In the genomic region with DNA sequence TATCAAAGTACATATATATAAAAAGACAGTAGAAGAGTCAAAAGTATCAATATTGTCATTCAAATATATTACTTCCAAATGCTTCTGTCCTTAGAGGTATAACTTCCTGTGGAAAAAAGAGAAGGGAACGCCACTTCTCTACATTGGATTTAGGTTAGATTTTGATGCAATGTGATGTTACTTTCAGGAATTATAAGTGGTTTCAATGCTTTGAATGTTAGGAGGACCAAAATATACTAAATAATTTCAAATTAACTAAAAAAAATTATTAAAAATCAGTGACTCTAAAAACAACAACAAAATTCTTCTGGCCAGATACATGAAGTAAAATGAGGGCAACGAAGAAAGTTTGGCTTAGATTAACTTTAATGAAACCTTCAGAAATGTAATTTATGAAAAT, we compare ENCODE assay signal across 1 cellular context.
TF ChIP-seq lines count a peak whose summit lies in the region.

No MANE protein-coding gene starts in this region.

TF ChIP-seq in K562, 482 proteins besides CTCF, POLR2A, EP300 and RAD21 (continued from another document):
- TF ChIP-seq, protein P1, sequence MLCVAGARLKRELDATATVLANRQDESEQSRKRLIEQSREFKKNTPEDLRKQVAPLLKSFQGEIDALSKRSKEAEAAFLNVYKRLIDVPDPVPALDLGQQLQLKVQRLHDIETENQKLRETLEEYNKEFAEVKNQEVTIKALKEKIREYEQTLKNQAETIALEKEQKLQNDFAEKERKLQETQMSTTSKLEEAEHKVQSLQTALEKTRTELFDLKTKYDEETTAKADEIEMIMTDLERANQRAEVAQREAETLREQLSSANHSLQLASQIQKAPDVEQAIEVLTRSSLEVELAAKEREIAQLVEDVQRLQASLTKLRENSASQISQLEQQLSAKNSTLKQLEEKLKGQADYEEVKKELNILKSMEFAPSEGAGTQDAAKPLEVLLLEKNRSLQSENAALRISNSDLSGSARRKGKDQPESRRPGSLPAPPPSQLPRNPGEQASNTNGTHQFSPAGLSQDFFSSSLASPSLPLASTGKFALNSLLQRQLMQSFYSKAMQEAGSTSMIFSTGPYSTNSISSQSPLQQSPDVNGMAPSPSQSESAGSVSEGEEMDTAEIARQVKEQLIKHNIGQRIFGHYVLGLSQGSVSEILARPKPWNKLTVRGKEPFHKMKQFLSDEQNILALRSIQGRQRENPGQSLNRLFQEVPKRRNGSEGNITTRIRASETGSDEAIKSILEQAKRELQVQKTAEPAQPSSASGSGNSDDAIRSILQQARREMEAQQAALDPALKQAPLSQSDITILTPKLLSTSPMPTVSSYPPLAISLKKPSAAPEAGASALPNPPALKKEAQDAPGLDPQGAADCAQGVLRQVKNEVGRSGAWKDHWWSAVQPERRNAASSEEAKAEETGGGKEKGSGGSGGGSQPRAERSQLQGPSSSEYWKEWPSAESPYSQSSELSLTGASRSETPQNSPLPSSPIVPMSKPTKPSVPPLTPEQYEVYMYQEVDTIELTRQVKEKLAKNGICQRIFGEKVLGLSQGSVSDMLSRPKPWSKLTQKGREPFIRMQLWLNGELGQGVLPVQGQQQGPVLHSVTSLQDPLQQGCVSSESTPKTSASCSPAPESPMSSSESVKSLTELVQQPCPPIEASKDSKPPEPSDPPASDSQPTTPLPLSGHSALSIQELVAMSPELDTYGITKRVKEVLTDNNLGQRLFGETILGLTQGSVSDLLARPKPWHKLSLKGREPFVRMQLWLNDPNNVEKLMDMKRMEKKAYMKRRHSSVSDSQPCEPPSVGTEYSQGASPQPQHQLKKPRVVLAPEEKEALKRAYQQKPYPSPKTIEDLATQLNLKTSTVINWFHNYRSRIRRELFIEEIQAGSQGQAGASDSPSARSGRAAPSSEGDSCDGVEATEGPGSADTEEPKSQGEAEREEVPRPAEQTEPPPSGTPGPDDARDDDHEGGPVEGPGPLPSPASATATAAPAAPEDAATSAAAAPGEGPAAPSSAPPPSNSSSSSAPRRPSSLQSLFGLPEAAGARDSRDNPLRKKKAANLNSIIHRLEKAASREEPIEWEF (CRISPR knock-in tag; IDR thresholded peaks at IDR 0.05), result no peak
- TF ChIP-seq CAMTA2 (CRISPR knock-in tag; conservative IDR thresholded peaks at IDR 0.05), result no peak
